In genomic region chr3:127032296-127032990, GRCh38 we compare ENCODE assay signal across 21 cellular contexts.
"Had no signal": no experiment of that assay in that cellular context is flagged by ENCODE, and none has a peak within 500 bp of the region (broad histone marks: within the 10 kb centered on the region; RNA-seq: fewer than 3 reads in every experiment).

No MANE protein-coding gene starts in this region.

- DNase-seq: IMR-90, Kasumi-1, KG1, MM.1S, NCI-H1092 treated with DMSO at 0.1 percent for 48 hours, NCI-H1436, NCI-H187, NCI-H2029, NCI-H2081 treated with DMSO at 0.1 percent for 48 hours, NCI-H2171, NCI-H226, NCI-H446, NCI-H510A, NCI-H524 treated with DMSO at 0.1 percent for 48 hours, NCI-H69, NCI-H774, RPMI8226, SIG-M5 had no signal

- H3K4me3 ChIP-seq: SJSA1, SK-N-MC had no signal

- H3K9me3 ChIP-seq: SJSA1 had no signal

- H3K27ac ChIP-seq: SJSA1, SK-N-MC had no signal

- H3K27me3 ChIP-seq: SJSA1 had no signal

- H3K4me1 ChIP-seq: SJSA1 had no signal

- ATAC-seq: HepG2 had no signal
